ENCODE assay signal across 2 cellular contexts in the genomic region with DNA sequence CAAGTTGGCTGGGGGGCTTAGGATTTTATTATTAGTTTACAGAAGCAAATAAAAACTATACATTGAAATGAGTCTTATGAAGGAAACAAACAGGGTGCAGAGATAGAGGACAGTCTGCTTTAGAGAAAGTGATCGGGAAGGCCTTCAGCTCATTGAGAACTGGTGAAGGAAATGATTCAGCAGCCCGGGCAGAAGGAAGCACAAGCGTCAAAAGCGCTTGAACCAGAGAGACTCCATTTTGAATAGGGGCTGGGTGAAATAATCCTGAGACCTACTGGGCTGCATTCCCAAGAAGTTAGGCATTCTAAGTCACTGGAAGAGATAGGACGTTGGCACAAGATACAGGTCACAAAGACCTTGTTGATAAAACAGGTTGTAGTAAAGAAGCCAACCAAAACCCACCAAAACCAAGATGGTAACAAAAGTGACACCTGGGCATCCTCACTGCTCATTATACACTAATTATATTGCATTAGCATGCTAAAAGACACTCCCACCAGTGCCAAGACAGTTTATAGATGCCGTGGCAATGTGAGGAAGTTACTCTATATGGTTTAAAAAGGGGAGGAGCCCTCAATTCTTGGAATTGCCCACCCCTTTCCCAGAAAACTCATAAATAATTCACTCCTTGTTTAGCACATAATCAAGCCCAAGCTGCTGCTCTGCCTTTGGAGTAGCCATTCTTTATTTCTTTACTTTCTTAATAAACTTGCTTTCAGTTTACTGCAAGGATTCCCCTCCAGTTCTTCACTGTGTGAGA.
TF ChIP-seq lines count a peak whose summit lies in the region.

No MANE protein-coding gene starts in this region.

TF ChIP-seq in GM23338, 12 proteins besides CTCF, POLR2A, EP300 and RAD21 (continued from another document):
- TF ChIP-seq, protein P1, sequence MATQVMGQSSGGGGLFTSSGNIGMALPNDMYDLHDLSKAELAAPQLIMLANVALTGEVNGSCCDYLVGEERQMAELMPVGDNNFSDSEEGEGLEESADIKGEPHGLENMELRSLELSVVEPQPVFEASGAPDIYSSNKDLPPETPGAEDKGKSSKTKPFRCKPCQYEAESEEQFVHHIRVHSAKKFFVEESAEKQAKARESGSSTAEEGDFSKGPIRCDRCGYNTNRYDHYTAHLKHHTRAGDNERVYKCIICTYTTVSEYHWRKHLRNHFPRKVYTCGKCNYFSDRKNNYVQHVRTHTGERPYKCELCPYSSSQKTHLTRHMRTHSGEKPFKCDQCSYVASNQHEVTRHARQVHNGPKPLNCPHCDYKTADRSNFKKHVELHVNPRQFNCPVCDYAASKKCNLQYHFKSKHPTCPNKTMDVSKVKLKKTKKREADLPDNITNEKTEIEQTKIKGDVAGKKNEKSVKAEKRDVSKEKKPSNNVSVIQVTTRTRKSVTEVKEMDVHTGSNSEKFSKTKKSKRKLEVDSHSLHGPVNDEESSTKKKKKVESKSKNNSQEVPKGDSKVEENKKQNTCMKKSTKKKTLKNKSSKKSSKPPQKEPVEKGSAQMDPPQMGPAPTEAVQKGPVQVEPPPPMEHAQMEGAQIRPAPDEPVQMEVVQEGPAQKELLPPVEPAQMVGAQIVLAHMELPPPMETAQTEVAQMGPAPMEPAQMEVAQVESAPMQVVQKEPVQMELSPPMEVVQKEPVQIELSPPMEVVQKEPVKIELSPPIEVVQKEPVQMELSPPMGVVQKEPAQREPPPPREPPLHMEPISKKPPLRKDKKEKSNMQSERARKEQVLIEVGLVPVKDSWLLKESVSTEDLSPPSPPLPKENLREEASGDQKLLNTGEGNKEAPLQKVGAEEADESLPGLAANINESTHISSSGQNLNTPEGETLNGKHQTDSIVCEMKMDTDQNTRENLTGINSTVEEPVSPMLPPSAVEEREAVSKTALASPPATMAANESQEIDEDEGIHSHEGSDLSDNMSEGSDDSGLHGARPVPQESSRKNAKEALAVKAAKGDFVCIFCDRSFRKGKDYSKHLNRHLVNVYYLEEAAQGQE (IDR thresholded peaks at IDR 0.05; ENCODE audit: unreplicated experiment): no peak
- TF ChIP-seq EZH2 (IDR thresholded peaks at IDR 0.05; ENCODE audit: low read depth, unreplicated experiment) (no peak), CREB1 (CRISPR knock-in tag; IDR thresholded peaks at IDR 0.05; ENCODE audit: low read depth) (no peak)

TF ChIP-seq in K562, 482 proteins besides CTCF, POLR2A, EP300 and RAD21 (continued from another document and continues in another):
- TF ChIP-seq, protein P2, sequence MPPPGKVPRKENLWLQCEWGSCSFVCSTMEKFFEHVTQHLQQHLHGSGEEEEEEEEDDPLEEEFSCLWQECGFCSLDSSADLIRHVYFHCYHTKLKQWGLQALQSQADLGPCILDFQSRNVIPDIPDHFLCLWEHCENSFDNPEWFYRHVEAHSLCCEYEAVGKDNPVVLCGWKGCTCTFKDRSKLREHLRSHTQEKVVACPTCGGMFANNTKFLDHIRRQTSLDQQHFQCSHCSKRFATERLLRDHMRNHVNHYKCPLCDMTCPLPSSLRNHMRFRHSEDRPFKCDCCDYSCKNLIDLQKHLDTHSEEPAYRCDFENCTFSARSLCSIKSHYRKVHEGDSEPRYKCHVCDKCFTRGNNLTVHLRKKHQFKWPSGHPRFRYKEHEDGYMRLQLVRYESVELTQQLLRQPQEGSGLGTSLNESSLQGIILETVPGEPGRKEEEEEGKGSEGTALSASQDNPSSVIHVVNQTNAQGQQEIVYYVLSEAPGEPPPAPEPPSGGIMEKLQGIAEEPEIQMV (tag; conservative IDR thresholded peaks at IDR 0.05; ENCODE audit: low read depth): peak; percentile 60
- TF ChIP-seq, protein P3, sequence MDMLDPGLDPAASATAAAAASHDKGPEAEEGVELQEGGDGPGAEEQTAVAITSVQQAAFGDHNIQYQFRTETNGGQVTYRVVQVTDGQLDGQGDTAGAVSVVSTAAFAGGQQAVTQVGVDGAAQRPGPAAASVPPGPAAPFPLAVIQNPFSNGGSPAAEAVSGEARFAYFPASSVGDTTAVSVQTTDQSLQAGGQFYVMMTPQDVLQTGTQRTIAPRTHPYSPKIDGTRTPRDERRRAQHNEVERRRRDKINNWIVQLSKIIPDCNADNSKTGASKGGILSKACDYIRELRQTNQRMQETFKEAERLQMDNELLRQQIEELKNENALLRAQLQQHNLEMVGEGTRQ (CRISPR knock-in tag; IDR thresholded peaks at IDR 0.05): no peak
- TF ChIP-seq, protein P4, sequence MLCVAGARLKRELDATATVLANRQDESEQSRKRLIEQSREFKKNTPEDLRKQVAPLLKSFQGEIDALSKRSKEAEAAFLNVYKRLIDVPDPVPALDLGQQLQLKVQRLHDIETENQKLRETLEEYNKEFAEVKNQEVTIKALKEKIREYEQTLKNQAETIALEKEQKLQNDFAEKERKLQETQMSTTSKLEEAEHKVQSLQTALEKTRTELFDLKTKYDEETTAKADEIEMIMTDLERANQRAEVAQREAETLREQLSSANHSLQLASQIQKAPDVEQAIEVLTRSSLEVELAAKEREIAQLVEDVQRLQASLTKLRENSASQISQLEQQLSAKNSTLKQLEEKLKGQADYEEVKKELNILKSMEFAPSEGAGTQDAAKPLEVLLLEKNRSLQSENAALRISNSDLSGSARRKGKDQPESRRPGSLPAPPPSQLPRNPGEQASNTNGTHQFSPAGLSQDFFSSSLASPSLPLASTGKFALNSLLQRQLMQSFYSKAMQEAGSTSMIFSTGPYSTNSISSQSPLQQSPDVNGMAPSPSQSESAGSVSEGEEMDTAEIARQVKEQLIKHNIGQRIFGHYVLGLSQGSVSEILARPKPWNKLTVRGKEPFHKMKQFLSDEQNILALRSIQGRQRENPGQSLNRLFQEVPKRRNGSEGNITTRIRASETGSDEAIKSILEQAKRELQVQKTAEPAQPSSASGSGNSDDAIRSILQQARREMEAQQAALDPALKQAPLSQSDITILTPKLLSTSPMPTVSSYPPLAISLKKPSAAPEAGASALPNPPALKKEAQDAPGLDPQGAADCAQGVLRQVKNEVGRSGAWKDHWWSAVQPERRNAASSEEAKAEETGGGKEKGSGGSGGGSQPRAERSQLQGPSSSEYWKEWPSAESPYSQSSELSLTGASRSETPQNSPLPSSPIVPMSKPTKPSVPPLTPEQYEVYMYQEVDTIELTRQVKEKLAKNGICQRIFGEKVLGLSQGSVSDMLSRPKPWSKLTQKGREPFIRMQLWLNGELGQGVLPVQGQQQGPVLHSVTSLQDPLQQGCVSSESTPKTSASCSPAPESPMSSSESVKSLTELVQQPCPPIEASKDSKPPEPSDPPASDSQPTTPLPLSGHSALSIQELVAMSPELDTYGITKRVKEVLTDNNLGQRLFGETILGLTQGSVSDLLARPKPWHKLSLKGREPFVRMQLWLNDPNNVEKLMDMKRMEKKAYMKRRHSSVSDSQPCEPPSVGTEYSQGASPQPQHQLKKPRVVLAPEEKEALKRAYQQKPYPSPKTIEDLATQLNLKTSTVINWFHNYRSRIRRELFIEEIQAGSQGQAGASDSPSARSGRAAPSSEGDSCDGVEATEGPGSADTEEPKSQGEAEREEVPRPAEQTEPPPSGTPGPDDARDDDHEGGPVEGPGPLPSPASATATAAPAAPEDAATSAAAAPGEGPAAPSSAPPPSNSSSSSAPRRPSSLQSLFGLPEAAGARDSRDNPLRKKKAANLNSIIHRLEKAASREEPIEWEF (CRISPR knock-in tag; IDR thresholded peaks at IDR 0.05): no peak
- TF ChIP-seq SPI1 (IDR thresholded peaks at IDR 0.05; ENCODE audit: borderline replicate concordance, low read depth, low read length) (no peak), SREBF2 (CRISPR knock-in tag; IDR thresholded peaks at IDR 0.05) (no peak), ZBTB8A (IDR thresholded peaks at IDR 0.05; ENCODE audit: partially characterized antibody) (no peak), ZNF316 (IDR thresholded peaks at IDR 0.05) (no peak), SMAD4 (CRISPR knock-in tag; conservative IDR thresholded peaks at IDR 0.05) (peak; percentile 79), CBX3 (IDR thresholded peaks at IDR 0.05; ENCODE audit: borderline replicate concordance in 1 of 2, low read length in 2 of 2) (no peak), BCOR (IDR thresholded peaks at IDR 0.05) (no peak), NCOA6 (IDR thresholded peaks at IDR 0.05) (no peak), BACH1 (tag; IDR thresholded peaks at IDR 0.05) (0 out of 2 replicates have a peak, but pooled peaks have one; percentile 29), RCOR1 (IDR thresholded peaks at IDR 0.05; ENCODE audit: borderline replicate concordance in 1 of 2, low read depth in 2 of 2, low read length in 2 of 2) (no peak), ZNF696 (CRISPR knock-in tag; conservative IDR thresholded peaks at IDR 0.05) (no peak), ZNF224 (CRISPR knock-in tag; IDR thresholded peaks at IDR 0.05) (no peak), ATF1 (CRISPR knock-in tag; IDR thresholded peaks at IDR 0.05) (no peak), ATF1 (tag; IDR thresholded peaks at IDR 0.05) (peak; percentile 43), KLF10 (CRISPR knock-in tag; IDR thresholded peaks at IDR 0.05) (no peak), ZNF445 (CRISPR knock-in tag; IDR thresholded peaks at IDR 0.05; ENCODE audit: low read depth) (no peak), ZKSCAN3 (CRISPR knock-in tag; IDR thresholded peaks at IDR 0.05) (no peak), NFYB (IDR thresholded peaks at IDR 0.05; ENCODE audit: extremely low read depth, insufficient read length) (no peak), MYBL2 (IDR thresholded peaks at IDR 0.05; ENCODE audit: low read depth) (no peak), MYBL2 (CRISPR knock-in tag; IDR thresholded peaks at IDR 0.05; ENCODE audit: borderline replicate concordance) (no peak), ZNF23 (CRISPR knock-in tag; IDR thresholded peaks at IDR 0.05) (no peak), FUS (optimal IDR thresholded peaks at IDR 0.05; ENCODE audit: low read depth, low read length) (no peak), FOS (IDR thresholded peaks at IDR 0.05; ENCODE audit: extremely low read depth, insufficient read length) (no peak), IRF2 (CRISPR knock-in tag; IDR thresholded peaks at IDR 0.05) (no peak), RBM25 (IDR thresholded peaks at IDR 0.05; ENCODE audit: low read depth, low read length, severe bottlenecking) (no peak), DPF2 (IDR thresholded peaks at IDR 0.05) (no peak; the same call in 1 of the 2 replicates), TFAM (CRISPR knock-in tag; conservative IDR thresholded peaks at IDR 0.05) (no peak), XRCC3 (IDR thresholded peaks at IDR 0.05) (no peak)
- TF ChIP-seq, protein P5, sequence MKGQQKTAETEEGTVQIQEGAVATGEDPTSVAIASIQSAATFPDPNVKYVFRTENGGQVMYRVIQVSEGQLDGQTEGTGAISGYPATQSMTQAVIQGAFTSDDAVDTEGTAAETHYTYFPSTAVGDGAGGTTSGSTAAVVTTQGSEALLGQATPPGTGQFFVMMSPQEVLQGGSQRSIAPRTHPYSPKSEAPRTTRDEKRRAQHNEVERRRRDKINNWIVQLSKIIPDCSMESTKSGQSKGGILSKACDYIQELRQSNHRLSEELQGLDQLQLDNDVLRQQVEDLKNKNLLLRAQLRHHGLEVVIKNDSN (CRISPR knock-in tag; IDR thresholded peaks at IDR 0.05): no peak
- TF ChIP-seq, protein P6, sequence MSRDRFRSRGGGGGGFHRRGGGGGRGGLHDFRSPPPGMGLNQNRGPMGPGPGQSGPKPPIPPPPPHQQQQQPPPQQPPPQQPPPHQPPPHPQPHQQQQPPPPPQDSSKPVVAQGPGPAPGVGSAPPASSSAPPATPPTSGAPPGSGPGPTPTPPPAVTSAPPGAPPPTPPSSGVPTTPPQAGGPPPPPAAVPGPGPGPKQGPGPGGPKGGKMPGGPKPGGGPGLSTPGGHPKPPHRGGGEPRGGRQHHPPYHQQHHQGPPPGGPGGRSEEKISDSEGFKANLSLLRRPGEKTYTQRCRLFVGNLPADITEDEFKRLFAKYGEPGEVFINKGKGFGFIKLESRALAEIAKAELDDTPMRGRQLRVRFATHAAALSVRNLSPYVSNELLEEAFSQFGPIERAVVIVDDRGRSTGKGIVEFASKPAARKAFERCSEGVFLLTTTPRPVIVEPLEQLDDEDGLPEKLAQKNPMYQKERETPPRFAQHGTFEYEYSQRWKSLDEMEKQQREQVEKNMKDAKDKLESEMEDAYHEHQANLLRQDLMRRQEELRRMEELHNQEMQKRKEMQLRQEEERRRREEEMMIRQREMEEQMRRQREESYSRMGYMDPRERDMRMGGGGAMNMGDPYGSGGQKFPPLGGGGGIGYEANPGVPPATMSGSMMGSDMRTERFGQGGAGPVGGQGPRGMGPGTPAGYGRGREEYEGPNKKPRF (IDR thresholded peaks at IDR 0.05; ENCODE audit: low read depth, low read length): no peak
- TF ChIP-seq, protein P7, sequence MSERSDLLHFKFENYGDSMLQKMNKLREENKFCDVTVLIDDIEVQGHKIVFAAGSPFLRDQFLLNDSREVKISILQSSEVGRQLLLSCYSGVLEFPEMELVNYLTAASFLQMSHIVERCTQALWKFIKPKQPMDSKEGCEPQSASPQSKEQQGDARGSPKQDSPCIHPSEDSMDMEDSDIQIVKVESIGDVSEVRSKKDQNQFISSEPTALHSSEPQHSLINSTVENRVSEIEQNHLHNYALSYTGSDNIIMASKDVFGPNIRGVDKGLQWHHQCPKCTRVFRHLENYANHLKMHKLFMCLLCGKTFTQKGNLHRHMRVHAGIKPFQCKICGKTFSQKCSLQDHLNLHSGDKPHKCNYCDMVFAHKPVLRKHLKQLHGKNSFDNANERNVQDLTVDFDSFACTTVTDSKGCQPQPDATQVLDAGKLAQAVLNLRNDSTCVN (CRISPR knock-in tag; IDR thresholded peaks at IDR 0.05): no peak
- TF ChIP-seq, protein P8, sequence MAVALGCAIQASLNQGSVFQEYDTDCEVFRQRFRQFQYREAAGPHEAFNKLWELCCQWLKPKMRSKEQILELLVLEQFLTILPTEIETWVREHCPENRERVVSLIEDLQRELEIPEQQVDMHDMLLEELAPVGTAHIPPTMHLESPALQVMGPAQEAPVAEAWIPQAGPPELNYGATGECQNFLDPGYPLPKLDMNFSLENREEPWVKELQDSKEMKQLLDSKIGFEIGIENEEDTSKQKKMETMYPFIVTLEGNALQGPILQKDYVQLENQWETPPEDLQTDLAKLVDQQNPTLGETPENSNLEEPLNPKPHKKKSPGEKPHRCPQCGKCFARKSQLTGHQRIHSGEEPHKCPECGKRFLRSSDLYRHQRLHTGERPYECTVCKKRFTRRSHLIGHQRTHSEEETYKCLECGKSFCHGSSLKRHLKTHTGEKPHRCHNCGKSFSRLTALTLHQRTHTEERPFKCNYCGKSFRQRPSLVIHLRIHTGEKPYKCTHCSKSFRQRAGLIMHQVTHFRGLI (CRISPR knock-in tag; IDR thresholded peaks at IDR 0.05): peak; percentile 86; the same call in 1 of the 2 replicates
- TF ChIP-seq, protein P9, sequence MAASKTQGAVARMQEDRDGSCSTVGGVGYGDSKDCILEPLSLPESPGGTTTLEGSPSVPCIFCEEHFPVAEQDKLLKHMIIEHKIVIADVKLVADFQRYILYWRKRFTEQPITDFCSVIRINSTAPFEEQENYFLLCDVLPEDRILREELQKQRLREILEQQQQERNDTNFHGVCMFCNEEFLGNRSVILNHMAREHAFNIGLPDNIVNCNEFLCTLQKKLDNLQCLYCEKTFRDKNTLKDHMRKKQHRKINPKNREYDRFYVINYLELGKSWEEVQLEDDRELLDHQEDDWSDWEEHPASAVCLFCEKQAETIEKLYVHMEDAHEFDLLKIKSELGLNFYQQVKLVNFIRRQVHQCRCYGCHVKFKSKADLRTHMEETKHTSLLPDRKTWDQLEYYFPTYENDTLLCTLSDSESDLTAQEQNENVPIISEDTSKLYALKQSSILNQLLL (CRISPR knock-in tag; IDR thresholded peaks at IDR 0.05; ENCODE audit: borderline replicate concordance): no peak
- TF ChIP-seq, protein P10, sequence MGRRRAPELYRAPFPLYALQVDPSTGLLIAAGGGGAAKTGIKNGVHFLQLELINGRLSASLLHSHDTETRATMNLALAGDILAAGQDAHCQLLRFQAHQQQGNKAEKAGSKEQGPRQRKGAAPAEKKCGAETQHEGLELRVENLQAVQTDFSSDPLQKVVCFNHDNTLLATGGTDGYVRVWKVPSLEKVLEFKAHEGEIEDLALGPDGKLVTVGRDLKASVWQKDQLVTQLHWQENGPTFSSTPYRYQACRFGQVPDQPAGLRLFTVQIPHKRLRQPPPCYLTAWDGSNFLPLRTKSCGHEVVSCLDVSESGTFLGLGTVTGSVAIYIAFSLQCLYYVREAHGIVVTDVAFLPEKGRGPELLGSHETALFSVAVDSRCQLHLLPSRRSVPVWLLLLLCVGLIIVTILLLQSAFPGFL (CRISPR knock-in tag; IDR thresholded peaks at IDR 0.05): no peak
